9 cellular contexts compared by ENCODE assay signal in genomic region chr4:177596035-177596434, GRCh38.
DNase-seq lines count a peak whose midpoint lies in the region; ATAC-seq, FAIRE-seq and TF ChIP-seq lines count a peak whose summit lies in the region.
"Had no signal": no experiment of that assay in that cellular context is flagged by ENCODE, and none has a peak within 500 bp of the region (broad histone marks: within the 10 kb centered on the region; RNA-seq: fewer than 3 reads in every experiment).

No MANE protein-coding gene starts in this region.

- H2AFZ ChIP-seq in astrocyte (ENCODE audit: low read depth, low read length) = peak overlapping the region; percentile 18
- no peak overlapping the region for H2AFZ ChIP-seq in neural cell (ENCODE audit: low read depth, low read length)
- H2AFZ ChIP-seq in Karpas-422 (ENCODE audit: low read length) = no peak overlapping the region

- H4K20me1 ChIP-seq in astrocyte (ENCODE audit: insufficient read depth, low read length) = no peaks in the 10 kb centered on the region
- no peaks in the 10 kb centered on the region for H4K20me1 ChIP-seq in neural cell (ENCODE audit: insufficient read depth)
- H4K20me1 ChIP-seq in Karpas-422 (ENCODE audit: insufficient read depth, low read depth, low read length) = no peaks in the 10 kb centered on the region

- H3K4me1 ChIP-seq in astrocyte (ENCODE audit: insufficient read depth, low read length) (no peaks in the 10 kb centered on the region), Karpas-422 (ENCODE audit: low read length) (no peaks in the 10 kb centered on the region)

- H3K27me3 Mint-ChIP-seq in Calu3 (ENCODE audit: unreplicated experiment) (no peaks in the 10 kb centered on the region), astrocyte (ENCODE audit: low read depth, unreplicated experiment) (no peaks in the 10 kb centered on the region)

- DNase-seq in Calu3 (peak; percentile 62), MG63 (peak; percentile 75), astrocyte (ENCODE audit: low read depth) (peak; percentile 75), midbrain (lab: John Stamatoyannopoulos, UW) (no peak), Karpas-422 (no peak)

- intact Hi-C loops in Calu3 (cut with micrococcal nuclease; ENCODE audit: unreplicated experiment) = no loop called here

- no peak for TF ChIP-seq EP300 in neural cell (conservative IDR thresholded peaks at IDR 0.05; ENCODE audit: poor library complexity, severe bottlenecking)

- no peaks in the 10 kb centered on the region for H3F3A ChIP-seq in neural cell (ENCODE audit: insufficient read depth, low read length, poor library complexity, severe bottlenecking)

- TF ChIP-seq CTCF in Calu3 (IDR thresholded peaks at IDR 0.05; ENCODE audit: unreplicated experiment) = no peak
- no peak for TF ChIP-seq CTCF in astrocyte (IDR thresholded peaks at IDR 0.05; ENCODE audit: insufficient read depth, low read depth, low read length)
- TF ChIP-seq CTCF in neural cell (IDR thresholded peaks at IDR 0.05; ENCODE audit: poor library complexity, severe bottlenecking) = no peak

- H3K27ac Mint-ChIP-seq in Calu3 (ENCODE audit: unreplicated experiment) (no peak overlapping the region), astrocyte (ENCODE audit: unreplicated experiment) (peak overlapping the region; percentile 3)

- H3K4me1 Mint-ChIP-seq in Calu3 (ENCODE audit: low read depth, unreplicated experiment) = no peaks in the 10 kb centered on the region
- H3K4me1 Mint-ChIP-seq in astrocyte (ENCODE audit: low read depth, unreplicated experiment) = peaks cover 12% of the 10 kb centered on the region

- no peaks in the 10 kb centered on the region for H3K36me3 Mint-ChIP-seq in Calu3 (ENCODE audit: insufficient read depth, unreplicated experiment)
- H3K36me3 Mint-ChIP-seq in astrocyte (ENCODE audit: low read depth, unreplicated experiment) = no peaks in the 10 kb centered on the region

- BruUV-seq in Calu3 (replicated peaks; lab: Mats Ljungman, UMichigan) = no TSS peak

- H3K9me2 ChIP-seq in neural cell (ENCODE audit: insufficient read depth, low read length) (no peaks in the 10 kb centered on the region), Karpas-422 (replicated peaks; ENCODE audit: insufficient read depth, low read length) (no peaks in the 10 kb centered on the region)

- H3K9ac ChIP-seq in astrocyte (ENCODE audit: low read length) (no peak overlapping the region), neural cell (ENCODE audit: low read length) (no peak overlapping the region), Karpas-422 (ENCODE audit: low read length) (no peak overlapping the region)

- H3K36me3 ChIP-seq in MG63 = no peaks in the 10 kb centered on the region
- no peaks in the 10 kb centered on the region for H3K36me3 ChIP-seq in astrocyte (ENCODE audit: insufficient read depth, low read length)
- H3K36me3 ChIP-seq in neural cell (ENCODE audit: insufficient read depth, low read length) = no peaks in the 10 kb centered on the region
- no peaks in the 10 kb centered on the region for H3K36me3 ChIP-seq in Karpas-422 (ENCODE audit: insufficient read depth, low read length)

- H3K9me3 Mint-ChIP-seq in Calu3 (ENCODE audit: low read depth, unreplicated experiment) (peaks cover 3% of the 10 kb centered on the region), astrocyte (ENCODE audit: unreplicated experiment) (peaks cover 2% of the 10 kb centered on the region)

- ATAC-seq in HG02623 (IDR thresholded peaks at IDR 0.05; ENCODE audit: unreplicated experiment) (no peak), HG03280 (IDR thresholded peaks at IDR 0.05; ENCODE audit: unreplicated experiment) (no peak)

- H3K79me2 ChIP-seq in astrocyte (ENCODE audit: insufficient read depth, low read length) = no peaks in the 10 kb centered on the region
- H3K79me2 ChIP-seq in neural cell (replicated peaks; ENCODE audit: insufficient read depth, low read length) = no peaks in the 10 kb centered on the region
- no peaks in the 10 kb centered on the region for H3K79me2 ChIP-seq in Karpas-422 (ENCODE audit: low read length)

- no peaks in the 10 kb centered on the region for H3K27me3 ChIP-seq in MG63
- H3K27me3 ChIP-seq in astrocyte (ENCODE audit: insufficient read depth, low read length) = no peaks in the 10 kb centered on the region
- H3K27me3 ChIP-seq in neural cell (ENCODE audit: insufficient read depth, low read depth, low read length) = no peaks in the 10 kb centered on the region
- no peaks in the 10 kb centered on the region for H3K27me3 ChIP-seq in Karpas-422 (ENCODE audit: low read length)

- CTCF ChIA-PET in Calu3 (lab: Charles Lee) = interaction anchor here (1.0 kb wide), 1 partner anchor 10 kb away, joined by 3 read pairs; no protein-coding TSS in a partner anchor

- H3K4me3 Mint-ChIP-seq in Calu3 (ENCODE audit: low read depth, unreplicated experiment) (no peak overlapping the region), astrocyte (ENCODE audit: unreplicated experiment) (no peak overlapping the region)

- FAIRE-seq in astrocyte (lab: Jason Lieb, UNC) = no peak

- H3K9me3 ChIP-seq in MG63 (no peaks in the 10 kb centered on the region), astrocyte (ENCODE audit: insufficient read depth, low read depth, low read length) (no peaks in the 10 kb centered on the region), neural cell (ENCODE audit: low read length) (no peaks in the 10 kb centered on the region), Karpas-422 (ENCODE audit: low read length) (no peaks in the 10 kb centered on the region)

- H3K4me2 ChIP-seq in astrocyte (ENCODE audit: low read length) (no peak overlapping the region), neural cell (ENCODE audit: low read length) (no peak overlapping the region), Karpas-422 (ENCODE audit: low read depth, low read length, poor library complexity, severe bottlenecking) (no peak overlapping the region)

- H3K27ac ChIP-seq in astrocyte (ENCODE audit: low read depth, low read length) (no peak overlapping the region), neural cell (ENCODE audit: low read length) (no peak overlapping the region), Karpas-422 (ENCODE audit: low read length) (no peak overlapping the region)
- H3K27ac ChIP-seq: skin epidermis had no signal

- H3K4me3 ChIP-seq in MG63 = no peak overlapping the region
- no peak overlapping the region for H3K4me3 ChIP-seq in astrocyte (ENCODE audit: insufficient read depth, low read depth, low read length)
- no peak overlapping the region for H3K4me3 ChIP-seq in neural cell (ENCODE audit: low read length)
- H3K4me3 ChIP-seq in Karpas-422 (ENCODE audit: low read length) = no peak overlapping the region
- H3K4me3 ChIP-seq: skin epidermis had no signal

- TF ChIP-seq RAD21 in neural cell (conservative IDR thresholded peaks at IDR 0.05) = no peak

TF ChIP-seq in neural cell, 6 proteins besides CTCF, POLR2A, EP300 and RAD21:
- TF ChIP-seq MXI1 (conservative IDR thresholded peaks at IDR 0.05; ENCODE audit: poor library complexity, severe bottlenecking) = no peak
- TF ChIP-seq, protein P1, sequence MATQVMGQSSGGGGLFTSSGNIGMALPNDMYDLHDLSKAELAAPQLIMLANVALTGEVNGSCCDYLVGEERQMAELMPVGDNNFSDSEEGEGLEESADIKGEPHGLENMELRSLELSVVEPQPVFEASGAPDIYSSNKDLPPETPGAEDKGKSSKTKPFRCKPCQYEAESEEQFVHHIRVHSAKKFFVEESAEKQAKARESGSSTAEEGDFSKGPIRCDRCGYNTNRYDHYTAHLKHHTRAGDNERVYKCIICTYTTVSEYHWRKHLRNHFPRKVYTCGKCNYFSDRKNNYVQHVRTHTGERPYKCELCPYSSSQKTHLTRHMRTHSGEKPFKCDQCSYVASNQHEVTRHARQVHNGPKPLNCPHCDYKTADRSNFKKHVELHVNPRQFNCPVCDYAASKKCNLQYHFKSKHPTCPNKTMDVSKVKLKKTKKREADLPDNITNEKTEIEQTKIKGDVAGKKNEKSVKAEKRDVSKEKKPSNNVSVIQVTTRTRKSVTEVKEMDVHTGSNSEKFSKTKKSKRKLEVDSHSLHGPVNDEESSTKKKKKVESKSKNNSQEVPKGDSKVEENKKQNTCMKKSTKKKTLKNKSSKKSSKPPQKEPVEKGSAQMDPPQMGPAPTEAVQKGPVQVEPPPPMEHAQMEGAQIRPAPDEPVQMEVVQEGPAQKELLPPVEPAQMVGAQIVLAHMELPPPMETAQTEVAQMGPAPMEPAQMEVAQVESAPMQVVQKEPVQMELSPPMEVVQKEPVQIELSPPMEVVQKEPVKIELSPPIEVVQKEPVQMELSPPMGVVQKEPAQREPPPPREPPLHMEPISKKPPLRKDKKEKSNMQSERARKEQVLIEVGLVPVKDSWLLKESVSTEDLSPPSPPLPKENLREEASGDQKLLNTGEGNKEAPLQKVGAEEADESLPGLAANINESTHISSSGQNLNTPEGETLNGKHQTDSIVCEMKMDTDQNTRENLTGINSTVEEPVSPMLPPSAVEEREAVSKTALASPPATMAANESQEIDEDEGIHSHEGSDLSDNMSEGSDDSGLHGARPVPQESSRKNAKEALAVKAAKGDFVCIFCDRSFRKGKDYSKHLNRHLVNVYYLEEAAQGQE (IDR thresholded peaks at IDR 0.05; ENCODE audit: borderline replicate concordance) = peak; percentile 27

Comparison
In these comparisons a context has a peak if more than half of its experiments do, and no peak if none do; other contexts are left out.
1. DNase-seq: peak in Calu3 (single experiment), MG63 (single experiment) and astrocyte (single experiment); none in midbrain (single experiment) and Karpas-422 (single experiment).